Comparison of ENCODE assay signal across 8 cellular contexts in the genomic region with DNA sequence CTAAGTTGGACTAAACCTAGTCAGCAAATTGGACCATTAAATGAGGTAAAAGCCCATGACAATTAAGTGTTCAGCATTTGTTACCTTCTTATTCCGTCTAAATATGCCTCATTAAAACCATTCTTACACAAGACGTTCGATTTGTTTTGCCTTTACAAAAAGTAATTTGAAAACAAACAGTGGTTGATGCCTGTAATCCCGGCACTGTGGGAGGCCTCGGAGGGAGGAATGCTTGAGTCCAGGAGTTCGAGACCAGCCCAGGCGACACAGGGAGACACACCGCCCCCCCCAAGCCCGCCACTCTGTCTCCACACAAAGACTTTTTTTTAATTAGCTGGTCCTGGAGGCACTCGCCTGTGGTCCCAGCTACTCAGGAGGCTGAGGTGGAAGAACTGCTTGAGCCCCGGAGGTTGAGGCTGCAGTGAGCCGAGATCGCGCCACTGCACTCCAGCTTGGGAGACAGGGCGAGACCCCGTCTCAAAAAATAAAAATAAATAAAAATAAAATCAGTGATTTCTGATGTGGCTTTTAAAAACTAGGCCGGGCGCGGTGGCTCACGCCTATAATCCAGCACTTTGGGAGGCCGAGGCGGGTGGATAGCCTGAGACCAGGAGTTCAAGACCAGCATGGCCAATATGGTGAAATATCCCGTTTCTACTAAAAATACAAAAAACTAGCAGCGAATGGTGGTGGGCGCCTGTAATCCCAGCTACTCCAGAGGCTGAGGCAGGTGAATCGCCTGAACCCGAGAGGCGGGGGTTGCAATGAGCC. TPM values are rescaled to one million over a fixed set of nuclear protein-coding genes. Genes with fewer than 3 reads are reported as not detected.
A peak's percentile ranks its signal among the peaks of the same experiment; 100 is the strongest.
DNase-seq lines count a peak whose midpoint lies in the region; ATAC-seq, FAIRE-seq and TF ChIP-seq lines count a peak whose summit lies in the region.

No MANE protein-coding gene starts in this region.

- peaks cover 4 to 8% (median 7%) of the 10 kb centered on the region in 3 donors for H3K27me3 Mint-ChIP-seq in CD14-positive monocyte (ENCODE audit: low read depth in 3 of 3)
- peaks cover 10% of the 10 kb centered on the region for H3K27me3 Mint-ChIP-seq in activated naive CD8-positive, alpha-beta T cell treated with anti-CD3 and anti-CD28 coated beads, Interleukin-2, amount 10 ng/mL, durations not matched to agents 7 days and 5 days

- H3K4me3 Mint-ChIP-seq in CD14-positive monocyte: peak overlapping the region; percentile 92 to 97
- peak overlapping the region; percentile 98 for H3K4me3 Mint-ChIP-seq in activated naive CD8-positive, alpha-beta T cell treated with anti-CD3 and anti-CD28 coated beads, Interleukin-2, amount 10 ng/mL, durations not matched to agents 7 days and 5 days

- TF ChIP-seq CTCF in CD14-positive monocyte (IDR thresholded peaks at IDR 0.05): no peak

- H3K9ac ChIP-seq in HUES48 (ENCODE audit: low read depth, low read length) (peak overlapping the region; percentile 92), iPS-18a (ENCODE audit: low read length) (peak overlapping the region; percentile 90)

- no peak for ATAC-seq in activated naive CD8-positive, alpha-beta T cell treated with anti-CD3 and anti-CD28 coated beads, Interleukin-2, amount 10 ng/mL, durations not matched to agents 7 days and 5 days (ENCODE audit: low read depth)
- ATAC-seq in HG03045 (IDR thresholded peaks at IDR 0.05; ENCODE audit: unreplicated experiment): no peak

- 11 to 19% (median 18%) methylated on average over 28 of the region's 28 CpGs for WGBS in small intestine, 3 donors

- POLR2A ChIA-PET in activated naive CD8-positive, alpha-beta T cell treated with anti-CD3 and anti-CD28 coated beads, Interleukin-2, amount 10 ng/mL, durations not matched to agents 7 days and 5 days (lab: Charles Lee): interaction anchor here (0.6 to 1.7 kb wide), 22 partner anchors 8 to 955 kb away, joined by 3 to 7 read pairs (median 4); partner anchors contain the start of genes CSAD, ESPL1, MYG1 and NR4A1

- H3K9me3 ChIP-seq in HUES48 (ENCODE audit: control insufficient read depth, insufficient read depth, low read length) (no peaks in the 10 kb centered on the region), iPS-18a (ENCODE audit: control insufficient read depth, low read depth, low read length) (no peaks in the 10 kb centered on the region), small intestine (ENCODE audit: control insufficient read depth, low read depth) (no peaks in the 10 kb centered on the region)

- no peaks in the 10 kb centered on the region for H3K9me3 Mint-ChIP-seq in CD14-positive monocyte
- H3K9me3 Mint-ChIP-seq in activated naive CD8-positive, alpha-beta T cell treated with anti-CD3 and anti-CD28 coated beads, Interleukin-2, amount 10 ng/mL, durations not matched to agents 7 days and 5 days: no peaks in the 10 kb centered on the region

- H3K4me3 ChIP-seq in HUES48 (ENCODE audit: low read depth, low read length): peak overlapping the region; percentile 99
- H3K4me3 ChIP-seq in iPS-18a (ENCODE audit: low read length): peak overlapping the region; percentile 100
- peak overlapping the region; percentile 31 to 63 for H3K4me3 ChIP-seq in small intestine (ENCODE audit: low read depth in 1 of 2, low read length in 2 of 2)

- H3K36me3 ChIP-seq in HUES48 (ENCODE audit: control insufficient read depth, insufficient read depth, low read length) (peaks cover 27% of the 10 kb centered on the region), iPS-18a (ENCODE audit: control insufficient read depth, low read depth, low read length) (peaks cover 29% of the 10 kb centered on the region), small intestine (ENCODE audit: control insufficient read depth in 2 of 2, insufficient read depth in 2 of 2, low read length in 2 of 2) (no peaks in the 10 kb centered on the region)

- peak overlapping the region; percentile 98 to 99 (median 99) for H3K27ac Mint-ChIP-seq in CD14-positive monocyte
- H3K27ac Mint-ChIP-seq in activated naive CD8-positive, alpha-beta T cell treated with anti-CD3 and anti-CD28 coated beads, Interleukin-2, amount 10 ng/mL, durations not matched to agents 7 days and 5 days: peak overlapping the region; percentile 98

- H3K27ac ChIP-seq in HUES48 (ENCODE audit: low read depth, low read length) (peak overlapping the region; percentile 95), iPS-18a (ENCODE audit: low read length) (peak overlapping the region; percentile 87), small intestine (ENCODE audit: low read depth in 1 of 2, low read length in 1 of 2) (peak overlapping the region; percentile 41 to 90)

- H3K4me1 ChIP-seq in HUES48 (ENCODE audit: control insufficient read depth, insufficient read depth, low read length) (peaks cover 37% of the 10 kb centered on the region), iPS-18a (ENCODE audit: control insufficient read depth, low read depth, low read length) (peaks cover 33% of the 10 kb centered on the region), small intestine (ENCODE audit: control insufficient read depth in 2 of 2, insufficient read depth in 1 of 2, low read depth in 1 of 2, low read length in 1 of 2) (peaks cover 8 to 16% of the 10 kb centered on the region in 2 donors)

- H3K4me1 Mint-ChIP-seq in CD14-positive monocyte: peaks cover 25% of the 10 kb centered on the region
- peaks cover 31% of the 10 kb centered on the region for H3K4me1 Mint-ChIP-seq in activated naive CD8-positive, alpha-beta T cell treated with anti-CD3 and anti-CD28 coated beads, Interleukin-2, amount 10 ng/mL, durations not matched to agents 7 days and 5 days

- H3K36me3 Mint-ChIP-seq in CD14-positive monocyte: peaks cover 7 to 10% of the 10 kb centered on the region in 2 donors
- peaks cover 18% of the 10 kb centered on the region for H3K36me3 Mint-ChIP-seq in activated naive CD8-positive, alpha-beta T cell treated with anti-CD3 and anti-CD28 coated beads, Interleukin-2, amount 10 ng/mL, durations not matched to agents 7 days and 5 days

- intact Hi-C loops in CD14-positive monocyte (cut with micrococcal nuclease): no loop called here

- H3K27me3 ChIP-seq in HUES48 (ENCODE audit: control insufficient read depth, insufficient read depth, low read length): no peaks in the 10 kb centered on the region
- H3K27me3 ChIP-seq in iPS-18a (ENCODE audit: control insufficient read depth, insufficient read depth, low read length): no peaks in the 10 kb centered on the region
- no peaks in the 10 kb centered on the region for H3K27me3 ChIP-seq in small intestine (ENCODE audit: control insufficient read depth in 2 of 2, insufficient read depth in 2 of 2, low read length in 2 of 2)

- DNase-seq in CD14-positive monocyte (ENCODE audit: low spot score) (no peak), small intestine (no peak), hippocampal formation (lab: John Stamatoyannopoulos, UW) (no peak), iPS-NIHi11 (ENCODE audit: low spot score) (no peak)
- no peak for DNase-seq in activated naive CD8-positive, alpha-beta T cell treated with anti-CD3 and anti-CD28 coated beads, Interleukin-2, amount 10 ng/mL, durations not matched to agents 7 days and 5 days

- FAIRE-seq in small intestine (lab: Jason Lieb, UNC): no peak

RNA-seq across cellular contexts. Expression of gene EIF4B, which starts 0.9 kb away (rescaled TPM):
- polyA plus RNA-seq in CD14-positive monocyte (10 to 100 TPM; 41.2 to 58.6 TPM), small intestine (100 to 1,000 TPM; 160 to 236 (median 176) TPM)
- total RNA-seq in activated naive CD8-positive, alpha-beta T cell treated with anti-CD3 and anti-CD28 coated beads, Interleukin-2, amount 10 ng/mL, durations not matched to agents 7 days and 5 days: 100 to 1,000 TPM; 439 to 448 TPM

RNA-seq across cellular contexts. Expression of gene TNS2, which starts 44.5 kb away (rescaled TPM):
- polyA plus RNA-seq in CD14-positive monocyte (under 1 TPM; 0.36 to 0.43 TPM), small intestine (10 to 100 TPM in 2 of 3 donors, 1 to 10 TPM in 1; 5.8 to 52.9 (median 18.4) TPM)
- total RNA-seq in activated naive CD8-positive, alpha-beta T cell treated with anti-CD3 and anti-CD28 coated beads, Interleukin-2, amount 10 ng/mL, durations not matched to agents 7 days and 5 days: 1 to 10 TPM; 1.9 to 3.0 TPM

RNA-seq across cellular contexts. Expression of gene KRT18, which starts 56.5 kb away (rescaled TPM):
- polyA plus RNA-seq in CD14-positive monocyte (under 1 TPM; 0.16 to 0.25 TPM), small intestine (100 to 1,000 TPM; 484 to 728 (median 496) TPM)
- total RNA-seq in activated naive CD8-positive, alpha-beta T cell treated with anti-CD3 and anti-CD28 coated beads, Interleukin-2, amount 10 ng/mL, durations not matched to agents 7 days and 5 days: 1 to 10 TPM; 2.4 to 2.8 TPM

Comparison
In these comparisons a context has a peak if more than half of its experiments do, and no peak if none do; other contexts are left out.
1. H3K4me3 ChIP-seq: peak in every context shown above with its lines; median percentile 100 in iPS-18a; 99 in HUES48; 47 in small intestine.
2. RNA of gene TNS2, which starts 44.5 kb away (polyA plus RNA-seq): 5.8 to 52.9 TPM in small intestine; 0.36 to 0.43 TPM in CD14-positive monocyte; every median in the first group is over 4 times any median in the second.
3. RNA of gene KRT18, which starts 56.5 kb away (polyA plus RNA-seq): 484 to 728 TPM in small intestine; 0.16 to 0.25 TPM in CD14-positive monocyte; every median in the first group is over 100 times any median in the second.
4. Peak in every context shown above with its lines, with median percentiles within 50 percentile points of each other: H3K27ac ChIP-seq.